In the genomic region with DNA sequence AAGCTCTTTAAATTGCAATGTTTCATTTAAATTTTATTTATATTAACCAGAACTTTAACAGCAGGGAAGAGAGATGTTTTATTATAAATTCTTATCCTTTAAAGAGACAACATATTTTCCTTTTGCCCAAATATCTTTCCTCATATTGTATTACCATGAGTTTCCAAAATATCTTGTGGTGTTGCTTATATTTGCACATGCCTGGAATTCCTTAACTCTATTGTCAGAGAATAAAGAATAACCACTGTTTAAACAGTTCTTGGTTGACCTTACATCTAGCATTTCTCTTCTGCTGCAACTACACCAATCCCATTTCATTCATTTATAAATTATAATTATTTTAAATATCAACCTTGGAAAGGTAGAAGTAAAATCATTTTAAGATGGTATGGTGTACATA, we compare ENCODE assay signal across 13 cellular contexts.
DNase-seq lines count a peak whose midpoint lies in the region; ATAC-seq and TF ChIP-seq lines count a peak whose summit lies in the region.
"Had no signal": no experiment of that assay in that cellular context is flagged by ENCODE, and none has a peak within 500 bp of the region (broad histone marks: within the 10 kb centered on the region; RNA-seq: fewer than 3 reads in every experiment).

No MANE protein-coding gene starts in this region.

- no peaks in the 10 kb centered on the region for H3K27me3 Mint-ChIP-seq in T-helper 17 cell

- DNase-seq in HFF-Myc (ENCODE audit: extremely low read depth, low read depth) (peak; percentile 4), amniotic stem cell (lab: John Stamatoyannopoulos, UW) (peak; percentile 5), glomerular visceral epithelial cell (ENCODE audit: extremely low spot score) (peak; percentile 28), T-helper 17 cell (no peak), NCI-H1092 (lab: John Stamatoyannopoulos, UW) (no peak), anterior cingulate cortex (lab: John Stamatoyannopoulos, UW) (no peak)
- DNase-seq: immature natural killer cell; NCI-H2171 treated with DMSO at 0.1 percent for 48 hours; stimulated activated CD4-positive, alpha-beta T cell treated with anti-CD3 and anti-CD28 coated beads, Interleukin-15, amount 100 ng/mL, for 24 hours; thyroid gland had no signal

- H3K27ac ChIP-seq in ACC112 (ENCODE audit: low read depth, low read length), result peak overlapping the region; percentile 47
- H3K27ac ChIP-seq: parathyroid adenoma had no signal

- H3K27me3 ChIP-seq in ACC112 (ENCODE audit: insufficient read depth, low read length), result no peaks in the 10 kb centered on the region
- H3K27me3 ChIP-seq: thyroid gland had no signal

- H3K4me3 Mint-ChIP-seq in T-helper 17 cell, result no peak overlapping the region
- H3K4me3 Mint-ChIP-seq: immature natural killer cell had no signal

- no peak for TF ChIP-seq CTCF in HFF-Myc (IDR thresholded peaks at IDR 0.05; ENCODE audit: low read depth, low read length, missing control alignments)

- peaks cover 32% of the 10 kb centered on the region for H3K4me1 ChIP-seq in ACC112 (ENCODE audit: control insufficient read depth, insufficient read depth, low read length, unreplicated experiment)
- H3K4me1 ChIP-seq: parathyroid adenoma had no signal

- H3K4me1 Mint-ChIP-seq in T-helper 17 cell, result no peaks in the 10 kb centered on the region
- H3K4me1 Mint-ChIP-seq: immature natural killer cell had no signal

- ATAC-seq in T-helper 17 cell (no peak), GM18873 (IDR thresholded peaks at IDR 0.05; ENCODE audit: low FRiP score, unreplicated experiment) (no peak)

- H3K9me3 ChIP-seq in T-helper 17 cell (ENCODE audit: control insufficient read depth, low read length, poor library complexity, severe bottlenecking), result no peaks in the 10 kb centered on the region
- H3K9me3 ChIP-seq: thyroid gland had no signal

- no peak overlapping the region for H3K27ac Mint-ChIP-seq in T-helper 17 cell
- H3K27ac Mint-ChIP-seq: immature natural killer cell had no signal

- no peak overlapping the region for H2AFZ ChIP-seq in ACC112 (ENCODE audit: low read length, unreplicated experiment)
- H2AFZ ChIP-seq: parathyroid adenoma had no signal

- H3K36me3 ChIP-seq in ACC112 (ENCODE audit: insufficient read depth, low read length), result peaks cover 3% of the 10 kb centered on the region; the same call in 1 of the 2 replicates
- H3K36me3 ChIP-seq: thyroid gland had no signal

- H3K36me3 Mint-ChIP-seq in T-helper 17 cell (ENCODE audit: low read depth), result no peaks in the 10 kb centered on the region
- H3K36me3 Mint-ChIP-seq: immature natural killer cell had no signal

- H3K4me3 ChIP-seq in ACC112 (ENCODE audit: low read depth, low read length) (no peak overlapping the region), HFF-Myc (replicated peaks; ENCODE audit: low read depth, low read length) (no peak overlapping the region)
- H3K4me3 ChIP-seq: thyroid gland had no signal

- no peaks in the 10 kb centered on the region for H3K79me2 ChIP-seq in ACC112 (ENCODE audit: control insufficient read depth, insufficient read depth, low read length, unreplicated experiment)
- H3K79me2 ChIP-seq: parathyroid adenoma had no signal

Comparison
In these comparisons a context has a peak if more than half of its experiments do, and no peak if none do; other contexts are left out.
1. DNase-seq: peak in HFF-Myc (single experiment), amniotic stem cell (single experiment) and glomerular visceral epithelial cell (single experiment); none in T-helper 17 cell (0 of 3), NCI-H1092 (single experiment) and anterior cingulate cortex (0 of 58).